8 cellular contexts compared by ENCODE assay signal in genomic region chr18:59613903-59614302, GRCh38.
"Had no signal": no experiment of that assay in that cellular context is flagged by ENCODE, and none has a peak within 500 bp of the region (broad histone marks: within the 10 kb centered on the region; RNA-seq: fewer than 3 reads in every experiment).

No MANE protein-coding gene starts in this region.

- DNase-seq: GDM1, GF-D8 had no signal

- H3K4me3 ChIP-seq: GM12878 had no signal

- FAIRE-seq: G401.6, GM12878, GM12891, GM12892, GM18507, GM19239 had no signal
